In the genomic region with DNA sequence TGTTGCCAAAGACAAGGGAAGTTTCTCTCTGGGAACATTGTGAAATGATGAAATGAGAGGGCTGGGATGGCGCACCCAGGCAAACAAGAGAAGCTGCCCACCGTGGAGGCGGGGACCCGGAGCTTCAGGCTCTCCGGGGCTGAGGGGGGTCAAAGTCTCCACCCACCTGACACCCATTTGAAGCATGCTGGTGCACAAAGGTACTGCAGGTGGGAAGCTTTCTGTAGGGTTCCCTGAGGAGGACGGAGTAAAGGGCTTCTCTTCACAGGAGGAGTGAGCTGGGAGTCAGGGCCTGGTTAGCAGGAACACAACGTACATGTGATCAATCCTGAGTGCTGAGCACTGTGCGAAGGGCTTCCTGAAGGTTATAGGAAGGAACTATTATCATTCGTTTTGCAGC, we compare ENCODE assay signal across 13 cellular contexts.
"Had no signal": no experiment of that assay in that cellular context is flagged by ENCODE, and none has a peak within 500 bp of the region (broad histone marks: within the 10 kb centered on the region; RNA-seq: fewer than 3 reads in every experiment).

No MANE protein-coding gene starts in this region.

- ATAC-seq: activated T-cell treated with anti-CD3 and anti-CD28 coated beads, Interleukin-2, amount 50 U/mL, for 4 hours; left colon; natural killer cell; stimulated activated naive B cell treated with anti-CD40 and anti-IgM and Interleukin-4, amounts not matched to agents 10 μg/mL and 1 μg/mL and 100 μg/mL, for 72 hours had no signal

- H3K4me1 Mint-ChIP-seq: activated naive CD8-positive, alpha-beta T cell treated with anti-CD3 and anti-CD28 coated beads for 36 hours; natural killer cell had no signal

- H3K4me3 Mint-ChIP-seq: activated CD4-positive, alpha-beta memory T cell treated with anti-CD3 and anti-CD28 coated beads for 36 hours; activated naive CD8-positive, alpha-beta T cell treated with anti-CD3 and anti-CD28 coated beads for 36 hours; activated T-cell treated with anti-CD3 and anti-CD28 coated beads, Interleukin-2, amount 50 U/mL, for 4 hours; stimulated activated naive B cell treated with anti-CD40 and anti-IgM and Interleukin-4, amounts not matched to agents 10 μg/mL and 1 μg/mL and 100 μg/mL, for 72 hours had no signal

- H3K27ac ChIP-seq: breast epithelium, esophagus muscularis mucosa, prostate gland, sigmoid colon had no signal

- H3K4me1 ChIP-seq: breast epithelium, prostate gland had no signal

- H3K27ac Mint-ChIP-seq: activated CD4-positive, alpha-beta memory T cell treated with anti-CD3 and anti-CD28 coated beads for 36 hours; activated naive CD8-positive, alpha-beta T cell treated with anti-CD3 and anti-CD28 coated beads for 36 hours; natural killer cell; stimulated activated naive B cell treated with anti-CD40 and anti-IgM and Interleukin-4, amounts not matched to agents 10 μg/mL and 1 μg/mL and 100 μg/mL, for 72 hours had no signal

- H3K36me3 ChIP-seq: breast epithelium, esophagus muscularis mucosa, prostate gland, sigmoid colon had no signal

- H3K4me3 ChIP-seq: breast epithelium, esophagus muscularis mucosa, prostate gland, sigmoid colon had no signal

- DNase-seq: activated CD4-positive, alpha-beta memory T cell treated with anti-CD3 and anti-CD28 coated beads for 36 hours; activated gamma-delta T cell; activated naive CD8-positive, alpha-beta T cell treated with anti-CD3 and anti-CD28 coated beads for 36 hours; activated T-cell treated with anti-CD3 and anti-CD28 coated beads, Interleukin-2, amount 50 U/mL, for 4 hours; left colon; natural killer cell; sigmoid colon; stimulated activated CD4-positive, alpha-beta T cell treated with anti-CD3 and anti-CD28 coated beads, Interleukin-2, amount 100 ng/mL, for 24 hours; stimulated activated naive B cell treated with anti-CD40 and anti-IgM and Interleukin-4, amounts not matched to agents 10 μg/mL and 1 μg/mL and 100 μg/mL, for 72 hours; trophoblast cell had no signal

- H3K9me3 ChIP-seq: breast epithelium, prostate gland, sigmoid colon had no signal

- H3K36me3 Mint-ChIP-seq: activated CD4-positive, alpha-beta memory T cell treated with anti-CD3 and anti-CD28 coated beads for 36 hours; activated naive CD8-positive, alpha-beta T cell treated with anti-CD3 and anti-CD28 coated beads for 36 hours; natural killer cell; stimulated activated naive B cell treated with anti-CD40 and anti-IgM and Interleukin-4, amounts not matched to agents 10 μg/mL and 1 μg/mL and 100 μg/mL, for 72 hours had no signal

- H3K9me3 Mint-ChIP-seq: activated CD4-positive, alpha-beta memory T cell treated with anti-CD3 and anti-CD28 coated beads for 36 hours; activated naive CD8-positive, alpha-beta T cell treated with anti-CD3 and anti-CD28 coated beads for 36 hours; activated T-cell treated with anti-CD3 and anti-CD28 coated beads, Interleukin-2, amount 50 U/mL, for 4 hours; natural killer cell had no signal
